9 cellular contexts compared by ENCODE assay signal in the genomic region with DNA sequence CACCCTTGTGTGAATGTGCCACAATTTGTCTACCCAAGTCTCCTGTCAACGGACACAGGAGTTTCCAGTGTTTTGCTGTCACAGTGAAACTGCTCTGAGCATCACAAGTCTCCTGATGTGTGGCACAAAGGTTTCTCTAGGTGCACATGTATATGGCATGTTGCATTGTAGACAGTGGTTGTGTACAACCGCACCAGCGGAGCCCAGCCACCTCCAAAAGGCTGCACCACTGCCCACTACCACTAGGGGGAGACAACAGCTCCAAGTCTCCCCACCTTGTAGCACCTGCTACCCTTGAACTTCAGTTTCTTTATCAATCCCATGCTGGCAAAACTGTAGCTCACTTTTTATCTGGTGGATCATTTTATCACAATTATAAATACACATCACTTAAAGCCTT.
DNase-seq lines count a peak whose midpoint lies in the region; ATAC-seq and TF ChIP-seq lines count a peak whose summit lies in the region.
"Had no signal": no experiment of that assay in that cellular context is flagged by ENCODE, and none has a peak within 500 bp of the region (broad histone marks: within the 10 kb centered on the region; RNA-seq: fewer than 3 reads in every experiment).

No MANE protein-coding gene starts in this region.

- no peaks in the 10 kb centered on the region for H3K27me3 Mint-ChIP-seq in activated CD8-positive, alpha-beta T cell treated with anti-CD3 and anti-CD28 coated beads, Interleukin-2, amount 10 ng/mL, durations not matched to agents 7 days and 5 days (ENCODE audit: low read depth)
- no peaks in the 10 kb centered on the region for H3K27me3 Mint-ChIP-seq in osteocyte (ENCODE audit: unreplicated experiment)

- CTCF ChIA-PET in activated CD8-positive, alpha-beta T cell treated with anti-CD3 and anti-CD28 coated beads, Interleukin-2, amount 10 ng/mL, durations not matched to agents 7 days and 5 days (lab: Charles Lee) = interaction anchor here (0.9 to 2.6 kb wide), 10 partner anchors 10 to 318 kb away, joined by 3 to 17 read pairs (median 3); no protein-coding TSS in a partner anchor

- H3K36me3 Mint-ChIP-seq in activated CD8-positive, alpha-beta T cell treated with anti-CD3 and anti-CD28 coated beads, Interleukin-2, amount 10 ng/mL, durations not matched to agents 7 days and 5 days (ENCODE audit: low read depth) = no peaks in the 10 kb centered on the region
- no peaks in the 10 kb centered on the region for H3K36me3 Mint-ChIP-seq in osteocyte (ENCODE audit: unreplicated experiment)

- TF ChIP-seq CTCF in osteocyte (IDR thresholded peaks at IDR 0.05) = peak; percentile 53

- no peak overlapping the region for H3K27ac Mint-ChIP-seq in activated CD8-positive, alpha-beta T cell treated with anti-CD3 and anti-CD28 coated beads, Interleukin-2, amount 10 ng/mL, durations not matched to agents 7 days and 5 days
- no peak overlapping the region for H3K27ac Mint-ChIP-seq in osteocyte (ENCODE audit: unreplicated experiment)
- H3K27ac Mint-ChIP-seq: activated naive CD4-positive, alpha-beta T cell treated with anti-CD3 and anti-CD28 coated beads, Interleukin-2, amount 50 U/mL, for 72 hours had no signal

- POLR2A ChIA-PET in activated CD8-positive, alpha-beta T cell treated with anti-CD3 and anti-CD28 coated beads, Interleukin-2, amount 10 ng/mL, durations not matched to agents 7 days and 5 days (lab: Charles Lee) = no interaction called here

- peak; percentile 62 for DNase-seq in activated CD4-positive, alpha-beta T cell treated with anti-CD3 and anti-CD28 coated beads for 48 hours
- DNase-seq in activated CD4-positive, alpha-beta T cell treated with anti-CD3 and anti-CD28 coated beads for 1 hour = no peak
- DNase-seq in HT1080 (ENCODE audit: low read depth) = peak; percentile 61
- peak; percentile 71 for DNase-seq in activated CD8-positive, alpha-beta T cell treated with anti-CD3 and anti-CD28 coated beads, Interleukin-2, amount 10 ng/mL, durations not matched to agents 7 days and 5 days
- DNase-seq in osteocyte (ENCODE audit: extremely low spot score, unreplicated experiment) = no peak
- no peak for DNase-seq in NCI-H524 treated with DMSO at 0.1 percent for 48 hours (lab: John Stamatoyannopoulos, UW)
- DNase-seq in dedifferentiated amniotic fluid mesenchymal stem cell (ENCODE audit: extremely low spot score) = no peak

- H3K9me3 Mint-ChIP-seq in activated CD8-positive, alpha-beta T cell treated with anti-CD3 and anti-CD28 coated beads, Interleukin-2, amount 10 ng/mL, durations not matched to agents 7 days and 5 days (ENCODE audit: insufficient read depth) = no peaks in the 10 kb centered on the region
- no peaks in the 10 kb centered on the region for H3K9me3 Mint-ChIP-seq in osteocyte (ENCODE audit: unreplicated experiment)

- no peak overlapping the region for H3K4me3 Mint-ChIP-seq in activated CD8-positive, alpha-beta T cell treated with anti-CD3 and anti-CD28 coated beads, Interleukin-2, amount 10 ng/mL, durations not matched to agents 7 days and 5 days
- no peak overlapping the region for H3K4me3 Mint-ChIP-seq in osteocyte (ENCODE audit: unreplicated experiment)

- no peaks in the 10 kb centered on the region for H3K4me1 Mint-ChIP-seq in activated CD8-positive, alpha-beta T cell treated with anti-CD3 and anti-CD28 coated beads, Interleukin-2, amount 10 ng/mL, durations not matched to agents 7 days and 5 days (ENCODE audit: low read depth)
- no peaks in the 10 kb centered on the region for H3K4me1 Mint-ChIP-seq in osteocyte (ENCODE audit: unreplicated experiment)

- ATAC-seq in activated CD8-positive, alpha-beta T cell treated with anti-CD3 and anti-CD28 coated beads, Interleukin-2, amount 10 ng/mL, durations not matched to agents 7 days and 5 days = peak; percentile 61
- no peak for ATAC-seq in HG02571 (IDR thresholded peaks at IDR 0.05; ENCODE audit: unreplicated experiment)

Comparison
In these comparisons a context has a peak if more than half of its experiments do, and no peak if none do; other contexts are left out.
1. DNase-seq: peak in activated CD4-positive, alpha-beta T cell treated with anti-CD3 and anti-CD28 coated beads for 48 hours (single experiment), HT1080 (single experiment) and activated CD8-positive, alpha-beta T cell treated with anti-CD3 and anti-CD28 coated beads, Interleukin-2, amount 10 ng/mL, durations not matched to agents 7 days and 5 days (single experiment); none in activated CD4-positive, alpha-beta T cell treated with anti-CD3 and anti-CD28 coated beads for 1 hour (single experiment), osteocyte (single experiment), NCI-H524 treated with DMSO at 0.1 percent for 48 hours (single experiment) and dedifferentiated amniotic fluid mesenchymal stem cell (single experiment).